ENCODE assay signal across 8 cellular contexts in the genomic region with DNA sequence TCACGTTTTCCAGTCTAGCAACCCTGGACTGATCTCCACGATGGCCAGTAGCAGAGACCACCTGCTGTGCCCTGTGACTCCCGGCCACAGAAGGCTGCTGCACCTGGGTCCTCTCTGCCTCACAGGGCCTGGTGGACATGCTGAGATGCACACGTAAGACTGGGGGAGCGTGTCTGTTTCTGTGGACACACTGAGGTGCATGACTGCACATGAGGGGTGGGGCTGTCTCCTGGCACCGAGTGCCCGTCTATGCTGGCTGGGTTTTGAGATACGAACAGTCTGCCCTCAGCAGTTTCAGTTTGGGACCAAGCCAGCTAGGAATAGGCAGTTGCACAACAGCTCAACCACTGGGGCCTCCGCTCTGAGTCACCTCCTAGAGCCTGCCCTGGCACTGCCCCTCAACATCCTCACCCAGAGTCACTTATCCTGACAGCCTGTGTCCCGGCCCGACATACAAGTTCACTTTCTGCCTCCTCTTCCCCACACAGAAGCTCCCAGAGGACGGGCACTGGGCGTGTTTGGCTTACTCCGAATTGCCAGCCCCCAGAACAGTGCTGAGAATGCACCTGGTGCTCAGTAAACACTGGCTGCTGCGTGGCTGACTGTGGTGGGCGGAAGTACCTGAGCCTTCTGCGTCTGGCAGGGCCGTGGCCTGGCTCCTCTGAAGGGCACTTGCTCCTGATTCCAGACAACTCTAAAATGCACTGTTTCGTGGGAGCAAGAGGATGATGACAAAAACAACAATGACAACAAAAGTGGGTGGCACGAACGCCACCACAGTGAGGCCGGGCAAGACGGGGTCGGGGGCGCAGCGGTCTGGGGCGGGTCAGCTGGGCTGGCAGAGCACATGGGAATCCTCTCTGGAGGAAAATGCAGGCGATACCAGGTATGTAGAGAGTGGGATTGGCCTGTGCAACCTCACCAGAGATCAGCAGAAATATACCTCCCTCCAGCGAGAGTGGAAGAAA.
DNase-seq lines count a peak whose midpoint lies in the region; ATAC-seq, FAIRE-seq and TF ChIP-seq lines count a peak whose summit lies in the region.

No MANE protein-coding gene starts in this region.

- no peak for ATAC-seq in GM21737 (IDR thresholded peaks at IDR 0.05; ENCODE audit: unreplicated experiment)

- H3K4me3 ChIP-seq in fibroblast of pulmonary artery (replicated peaks; ENCODE audit: low read depth, low read length) (no peak overlapping the region), retinal pigment epithelial cell (ENCODE audit: low read length) (no peak overlapping the region)

- DNase-seq in HCEC 1CT (peak; percentile 65), RCC 7860 (ENCODE audit: low spot score) (peak; percentile 99), fibroblast of pulmonary artery (ENCODE audit: low read depth) (peak; percentile 78), retinal pigment epithelial cell (ENCODE audit: low read depth) (peak; percentile 94), NCI-H2081 treated with DMSO at 0.1 percent for 48 hours (lab: John Stamatoyannopoulos, UW) (no peak), OCI-M2 (lab: John Stamatoyannopoulos, UW; ENCODE audit: unreplicated experiment) (no peak)
- DNase-seq in activated CD4-positive, alpha-beta T cell treated with anti-CD3 and anti-CD28 coated beads, Interleukin-2, amount 50 U/mL, for 4 hours, result no peak

- FAIRE-seq in RCC 7860 (lab: Jason Lieb, UNC), result peak; percentile 98

- TF ChIP-seq CTCF in fibroblast of pulmonary artery (IDR thresholded peaks at IDR 0.05; ENCODE audit: low read length, missing control alignments) (no peak), retinal pigment epithelial cell (conservative IDR thresholded peaks at IDR 0.05; ENCODE audit: low read depth, low read length) (peak; percentile 1)

Comparison
In these comparisons a context has a peak if more than half of its experiments do, and no peak if none do; other contexts are left out.
1. DNase-seq: peak in HCEC 1CT (single experiment), RCC 7860 (single experiment), fibroblast of pulmonary artery (single experiment) and retinal pigment epithelial cell (single experiment); none in activated CD4-positive, alpha-beta T cell treated with anti-CD3 and anti-CD28 coated beads, Interleukin-2, amount 50 U/mL, for 4 hours (0 of 2), NCI-H2081 treated with DMSO at 0.1 percent for 48 hours (single experiment) and OCI-M2 (single experiment).